15 cellular contexts compared by ENCODE assay signal in genomic region chr1:1627842-1628655, GRCh38. TPM values are rescaled to one million over a fixed set of nuclear protein-coding genes. Genes with fewer than 3 reads are reported as not detected.
DNase-seq lines count a peak whose midpoint lies in the region; ATAC-seq, FAIRE-seq and TF ChIP-seq lines count a peak whose summit lies in the region.
"Had no signal": no experiment of that assay in that cellular context is flagged by ENCODE, and none has a peak within 500 bp of the region (broad histone marks: within the 10 kb centered on the region; RNA-seq: fewer than 3 reads in every experiment).

No MANE protein-coding gene starts in this region.

- H3K4me3 ChIP-seq in lower lobe of right lung (no peak overlapping the region), transverse colon (peak overlapping the region in 1 of 4 donors; percentile 0)
- H3K4me3 ChIP-seq: adrenal gland, GM23248 had no signal

- no peak for TF ChIP-seq EP300 in transverse colon (IDR thresholded peaks at IDR 0.05; ENCODE audit: low read depth)

- no peaks in the 10 kb centered on the region for H3K9me3 Mint-ChIP-seq in activated naive CD4-positive, alpha-beta T cell treated with anti-CD3 and anti-CD28 coated beads, Interleukin-2, amount 10 ng/mL, durations not matched to agents 7 days and 5 days
- no peaks in the 10 kb centered on the region for H3K9me3 Mint-ChIP-seq in activated naive CD4-positive, alpha-beta T cell treated with anti-CD3 and anti-CD28 coated beads for 36 hours
- no peaks in the 10 kb centered on the region for H3K9me3 Mint-ChIP-seq in activated CD8-positive, alpha-beta T cell treated with anti-CD3 and anti-CD28 coated beads, Interleukin-2, amount 10 ng/mL, durations not matched to agents 7 days and 5 days (ENCODE audit: insufficient read depth)

- POLR2A ChIA-PET in activated CD8-positive, alpha-beta T cell treated with anti-CD3 and anti-CD28 coated beads, Interleukin-2, amount 10 ng/mL, durations not matched to agents 7 days and 5 days (lab: Charles Lee) = interaction anchor here (0.6 to 1.9 kb wide), 5 partner anchors 12 to 613 kb away, joined by 3 to 10 read pairs (median 3); partner anchors contain the start of gene MIB2

- WGBS in transverse colon (ENCODE audit: low coverage in 1 of 2), 2 donors = 93% methylated on average over 41 of the region's 50 CpGs; no CpG with 5 or more reads in 1 of the 2 donors

- peaks cover 8% of the 10 kb centered on the region for H3K4me1 Mint-ChIP-seq in activated naive CD4-positive, alpha-beta T cell treated with anti-CD3 and anti-CD28 coated beads, Interleukin-2, amount 10 ng/mL, durations not matched to agents 7 days and 5 days
- peaks cover 4% of the 10 kb centered on the region for H3K4me1 Mint-ChIP-seq in activated naive CD4-positive, alpha-beta T cell treated with anti-CD3 and anti-CD28 coated beads for 36 hours (ENCODE audit: low read depth)
- peaks cover 9% of the 10 kb centered on the region for H3K4me1 Mint-ChIP-seq in activated CD8-positive, alpha-beta T cell treated with anti-CD3 and anti-CD28 coated beads, Interleukin-2, amount 10 ng/mL, durations not matched to agents 7 days and 5 days (ENCODE audit: low read depth)

- peak overlapping the region; percentile 38 for H3K4me3 Mint-ChIP-seq in activated naive CD4-positive, alpha-beta T cell treated with anti-CD3 and anti-CD28 coated beads, Interleukin-2, amount 10 ng/mL, durations not matched to agents 7 days and 5 days
- H3K4me3 Mint-ChIP-seq in activated naive CD4-positive, alpha-beta T cell treated with anti-CD3 and anti-CD28 coated beads for 36 hours = no peak overlapping the region
- peak overlapping the region; percentile 46 for H3K4me3 Mint-ChIP-seq in activated CD8-positive, alpha-beta T cell treated with anti-CD3 and anti-CD28 coated beads, Interleukin-2, amount 10 ng/mL, durations not matched to agents 7 days and 5 days

- H3K9me3 ChIP-seq in lower lobe of right lung = no peaks in the 10 kb centered on the region
- no peaks in the 10 kb centered on the region for H3K9me3 ChIP-seq in transverse colon
- H3K9me3 ChIP-seq: adrenal gland, Peyer's patch, vagina had no signal

- in situ Hi-C loops in transverse colon (cut with MboI; ENCODE audit: low pct_ligation_motif_present in 1 of 4, low pct_unique_long_range_greater_than_20kb in 1 of 4, low sequenced_read_pairs in 3 of 4) = no loop called here

- peaks cover 2% of the 10 kb centered on the region for H3K36me3 Mint-ChIP-seq in activated naive CD4-positive, alpha-beta T cell treated with anti-CD3 and anti-CD28 coated beads, Interleukin-2, amount 10 ng/mL, durations not matched to agents 7 days and 5 days
- peaks cover 2% of the 10 kb centered on the region for H3K36me3 Mint-ChIP-seq in activated naive CD4-positive, alpha-beta T cell treated with anti-CD3 and anti-CD28 coated beads for 36 hours (ENCODE audit: low read depth)
- H3K36me3 Mint-ChIP-seq in activated CD8-positive, alpha-beta T cell treated with anti-CD3 and anti-CD28 coated beads, Interleukin-2, amount 10 ng/mL, durations not matched to agents 7 days and 5 days (ENCODE audit: low read depth) = peaks cover 2% of the 10 kb centered on the region

- H3K36me3 ChIP-seq in lower lobe of right lung (peaks cover 14% of the 10 kb centered on the region), transverse colon (no peaks in the 10 kb centered on the region)
- H3K36me3 ChIP-seq: vagina had no signal

- H3K27ac Mint-ChIP-seq in activated naive CD4-positive, alpha-beta T cell treated with anti-CD3 and anti-CD28 coated beads, Interleukin-2, amount 10 ng/mL, durations not matched to agents 7 days and 5 days = no peak overlapping the region
- H3K27ac Mint-ChIP-seq in activated naive CD4-positive, alpha-beta T cell treated with anti-CD3 and anti-CD28 coated beads for 36 hours = no peak overlapping the region
- H3K27ac Mint-ChIP-seq in activated CD8-positive, alpha-beta T cell treated with anti-CD3 and anti-CD28 coated beads, Interleukin-2, amount 10 ng/mL, durations not matched to agents 7 days and 5 days = peak overlapping the region; percentile 25

- no peak for ATAC-seq in activated CD8-positive, alpha-beta T cell treated with anti-CD3 and anti-CD28 coated beads, Interleukin-2, amount 10 ng/mL, durations not matched to agents 7 days and 5 days
- ATAC-seq in lower lobe of right lung (no peak), HG02870 (IDR thresholded peaks at IDR 0.05; ENCODE audit: unreplicated experiment) (no peak)

- no peak for TF ChIP-seq POLR2A in transverse colon (IDR thresholded peaks at IDR 0.05)

- H3K4me1 ChIP-seq in lower lobe of right lung (peaks cover 15% of the 10 kb centered on the region), transverse colon (peaks cover 6 to 29% (median 27%) of the 10 kb centered on the region in 4 donors)

- peaks cover 23% of the 10 kb centered on the region for H3K27me3 Mint-ChIP-seq in activated naive CD4-positive, alpha-beta T cell treated with anti-CD3 and anti-CD28 coated beads, Interleukin-2, amount 10 ng/mL, durations not matched to agents 7 days and 5 days
- H3K27me3 Mint-ChIP-seq in activated naive CD4-positive, alpha-beta T cell treated with anti-CD3 and anti-CD28 coated beads for 36 hours (ENCODE audit: low read depth) = peaks cover 4% of the 10 kb centered on the region
- peaks cover 4% of the 10 kb centered on the region for H3K27me3 Mint-ChIP-seq in activated CD8-positive, alpha-beta T cell treated with anti-CD3 and anti-CD28 coated beads, Interleukin-2, amount 10 ng/mL, durations not matched to agents 7 days and 5 days (ENCODE audit: low read depth)

- DNase-seq in activated naive CD4-positive, alpha-beta T cell treated with anti-CD3 and anti-CD28 coated beads, Interleukin-2, amount 10 ng/mL, durations not matched to agents 7 days and 5 days = no peak
- DNase-seq in activated naive CD4-positive, alpha-beta T cell treated with anti-CD3 and anti-CD28 coated beads for 36 hours = no peak
- no peak for DNase-seq in activated CD8-positive, alpha-beta T cell treated with anti-CD3 and anti-CD28 coated beads, Interleukin-2, amount 10 ng/mL, durations not matched to agents 7 days and 5 days
- DNase-seq in lower lobe of right lung = peak; percentile 48
- no peak for DNase-seq in transverse colon
- DNase-seq in T-helper 2 cell = no peak
- no peak for DNase-seq in HTR-8/SVneo (ENCODE audit: insufficient read length, low spot score)
- DNase-seq: cortex of kidney, GM23248, NCI-H1092 treated with DMSO at 0.1 percent for 48 hours had no signal

- TF ChIP-seq CTCF in lower lobe of right lung (IDR thresholded peaks at IDR 0.05) (no peak), transverse colon (IDR thresholded peaks at IDR 0.05) (no peak)

- H3K27ac ChIP-seq in lower lobe of right lung (no peak overlapping the region), transverse colon (peak overlapping the region in 3 of 4 donors; percentile 58 to 85 (median 64))
- H3K27ac ChIP-seq: adrenal gland, GM23248, vagina had no signal

- intact Hi-C loops in activated naive CD4-positive, alpha-beta T cell treated with anti-CD3 and anti-CD28 coated beads for 36 hours (cut with micrococcal nuclease) = loop anchor here (2.0 kb wide), 1 partner anchor 13 kb away; the partner anchor contains the start of gene MIB2
- intact Hi-C loops in lower lobe of right lung (cut with DNase I) = no loop called here
- intact Hi-C loops in transverse colon (cut with DNase I; ENCODE audit: low total_unique reads) = no loop called here

- FAIRE-seq in HTR-8/SVneo (lab: Jason Lieb, UNC) = no peak
- FAIRE-seq: islet of Langerhans had no signal

- CTCF ChIA-PET in activated naive CD4-positive, alpha-beta T cell treated with anti-CD3 and anti-CD28 coated beads, Interleukin-2, amount 10 ng/mL, durations not matched to agents 7 days and 5 days (lab: Charles Lee) = no interaction called here
- CTCF ChIA-PET in activated naive CD4-positive, alpha-beta T cell treated with anti-CD3 and anti-CD28 coated beads for 36 hours (lab: Charles Lee) = interaction anchor here (1.2 kb wide), 2 partner anchors 7 to 10 kb away, joined by 3 to 4 read pairs; no protein-coding TSS in a partner anchor
- CTCF ChIA-PET in activated CD8-positive, alpha-beta T cell treated with anti-CD3 and anti-CD28 coated beads, Interleukin-2, amount 10 ng/mL, durations not matched to agents 7 days and 5 days (lab: Charles Lee) = interaction anchor here (1.0 to 2.9 kb wide), 4 partner anchors 13 to 50 kb away, joined by 3 to 21 read pairs (median 4); partner anchors contain the start of gene MIB2

- H3K27me3 ChIP-seq in lower lobe of right lung (ENCODE audit: low read depth) = peaks cover 21% of the 10 kb centered on the region
- peaks cover 29% of the 10 kb centered on the region for H3K27me3 ChIP-seq in transverse colon

RNA-seq across cellular contexts. Expression of gene MMP23B, which starts 3.9 kb away (rescaled TPM):
- total RNA-seq in activated naive CD4-positive, alpha-beta T cell treated with anti-CD3 and anti-CD28 coated beads for 36 hours = under 1 TPM; 0.64 to 0.99 TPM
- 1 to 10 TPM; 1.7 to 2.0 TPM for total RNA-seq in activated CD8-positive, alpha-beta T cell treated with anti-CD3 and anti-CD28 coated beads, Interleukin-2, amount 10 ng/mL, durations not matched to agents 7 days and 5 days
- total RNA-seq in lower lobe of right lung (27.2 TPM), transverse colon (10 to 100 TPM in 2 of 4 donors, 1 to 10 TPM in 2; 4.9 to 58.9 (median 9.9) TPM)
- total RNA-seq: GM23248 had no signal

RNA-seq across cellular contexts. Expression of gene MIB2, which starts 12.7 kb away (rescaled TPM):
- total RNA-seq in activated naive CD4-positive, alpha-beta T cell treated with anti-CD3 and anti-CD28 coated beads for 36 hours = 10 to 100 TPM; 27.6 to 31.7 TPM
- 10 to 100 TPM; 49.3 to 50.7 TPM for total RNA-seq in activated CD8-positive, alpha-beta T cell treated with anti-CD3 and anti-CD28 coated beads, Interleukin-2, amount 10 ng/mL, durations not matched to agents 7 days and 5 days
- total RNA-seq in lower lobe of right lung (82.5 TPM), transverse colon (100 to 1,000 TPM in 3 of 4 donors, 10 to 100 TPM in 1; 94.2 to 346 (median 224) TPM)

RNA-seq across cellular contexts. Expression of gene FNDC10, which starts 28.1 kb away (rescaled TPM):
- 1 to 10 TPM in 1 of 2 experiments, under 1 TPM in 1; 0.94 to 1.2 TPM for total RNA-seq in activated naive CD4-positive, alpha-beta T cell treated with anti-CD3 and anti-CD28 coated beads for 36 hours
- 1 to 10 TPM; 7.5 to 9.3 TPM for total RNA-seq in activated CD8-positive, alpha-beta T cell treated with anti-CD3 and anti-CD28 coated beads, Interleukin-2, amount 10 ng/mL, durations not matched to agents 7 days and 5 days
- total RNA-seq in lower lobe of right lung (7.7 TPM), transverse colon (1 to 10 TPM; 1.5 to 4.6 (median 3.7) TPM)

RNA-seq across cellular contexts. Expression of gene CDK11B, which starts 30.8 kb away (rescaled TPM):
- 10 to 100 TPM; 33.7 to 34.4 TPM for total RNA-seq in activated naive CD4-positive, alpha-beta T cell treated with anti-CD3 and anti-CD28 coated beads for 36 hours
- total RNA-seq in activated CD8-positive, alpha-beta T cell treated with anti-CD3 and anti-CD28 coated beads, Interleukin-2, amount 10 ng/mL, durations not matched to agents 7 days and 5 days = 10 to 100 TPM; 35.4 to 39.5 TPM
- total RNA-seq in lower lobe of right lung = 23.0 TPM
- 100 to 1,000 TPM in 1 of 4 donors, 10 to 100 TPM in 3; 28.4 to 183 (median 60.5) TPM for total RNA-seq in transverse colon

RNA-seq across cellular contexts. Expression of gene SSU72, which starts 53.4 kb away (rescaled TPM):
- total RNA-seq in activated naive CD4-positive, alpha-beta T cell treated with anti-CD3 and anti-CD28 coated beads for 36 hours = 10 to 100 TPM; 91.6 to 95.9 TPM
- total RNA-seq in activated CD8-positive, alpha-beta T cell treated with anti-CD3 and anti-CD28 coated beads, Interleukin-2, amount 10 ng/mL, durations not matched to agents 7 days and 5 days = 100 to 1,000 TPM; 123 to 129 TPM
- total RNA-seq in lower lobe of right lung = 123 TPM
- total RNA-seq in transverse colon = 100 to 1,000 TPM in 3 of 4 donors, 10 to 100 TPM in 1; 95.0 to 162 (median 136) TPM
